Comparison of ENCODE assay signal across 12 cellular contexts in genomic region chrX:13085533-13085932, GRCh38. TPM values are rescaled to one million over a fixed set of nuclear protein-coding genes. Genes with fewer than 3 reads are reported as not detected.
DNase-seq lines count a peak whose midpoint lies in the region; ATAC-seq, FAIRE-seq and TF ChIP-seq lines count a peak whose summit lies in the region.
"Had no signal": no experiment of that assay in that cellular context is flagged by ENCODE, and none has a peak within 500 bp of the region (broad histone marks: within the 10 kb centered on the region; RNA-seq: fewer than 3 reads in every experiment).

No MANE protein-coding gene starts in this region.

- H3K36me3 ChIP-seq in OCI-LY1 (ENCODE audit: insufficient read depth, low read length): no peaks in the 10 kb centered on the region
- H3K36me3 ChIP-seq: breast epithelium had no signal

- H3K9ac ChIP-seq in OCI-LY1 (ENCODE audit: low read length): peak overlapping the region; percentile 81

- no peaks in the 10 kb centered on the region for H3K79me2 ChIP-seq in OCI-LY1 (ENCODE audit: insufficient read depth, low read length)

- no peaks in the 10 kb centered on the region for H3K9me3 ChIP-seq in OCI-LY1 (ENCODE audit: low read length)
- H3K9me3 ChIP-seq: breast epithelium had no signal

- H3K9me2 ChIP-seq in OCI-LY1 (ENCODE audit: low read depth, low read length): no peaks in the 10 kb centered on the region

- no peaks in the 10 kb centered on the region for H3K9me3 Mint-ChIP-seq in activated T-helper 2 cell treated with anti-CD3 and anti-CD28 coated beads, Interferon-gamma antibody, Interleukin-2, Interleukin-4, amounts not matched to agents 10 μg/mL and 5 μg/mL and 100 μg/mL, durations not matched to agents 14 hours and 24 hours and 36 hours

- no peak for TF ChIP-seq CTCF in OCI-LY1 (IDR thresholded peaks at IDR 0.05; ENCODE audit: low read length)
- TF ChIP-seq CTCF in D721Med (IDR thresholded peaks at IDR 0.05; ENCODE audit: insufficient read depth, missing control alignments): no peak

- intact Hi-C loops in activated T-helper 2 cell treated with anti-CD3 and anti-CD28 coated beads, Interferon-gamma antibody, Interleukin-2, Interleukin-4, amounts not matched to agents 10 μg/mL and 5 μg/mL and 100 μg/mL, durations not matched to agents 14 hours and 24 hours and 36 hours (cut with micrococcal nuclease): no loop called here
- intact Hi-C loops in Right ventricle myocardium inferior (cut with DNase I): no loop called here

- no peak overlapping the region for H2AFZ ChIP-seq in OCI-LY1 (ENCODE audit: low read length)

- ATAC-seq in Right ventricle myocardium inferior: no peak

- no peaks in the 10 kb centered on the region for H3F3A ChIP-seq in OCI-LY1 (ENCODE audit: insufficient read depth, low read length)

- TF ChIP-seq POLR2A in GM12892 (IDR thresholded peaks at IDR 0.05; ENCODE audit: low read depth, low read length): peak; percentile 57; the same call in 1 of the 2 replicates

- FAIRE-seq in GM12892 (lab: Jason Lieb, UNC) (peak; percentile 97), D721Med (lab: Jason Lieb, UNC) (no peak)

- peaks cover 100% of the 10 kb centered on the region for H3K4me1 ChIP-seq in OCI-LY1 (ENCODE audit: insufficient read depth, low read length, severe bottlenecking)
- H3K4me1 ChIP-seq: breast epithelium had no signal

- H3K27me3 ChIP-seq in OCI-LY1 (ENCODE audit: insufficient read depth, low read length): no peaks in the 10 kb centered on the region

- peak overlapping the region; percentile 99 for H3K27ac ChIP-seq in OCI-LY1 (ENCODE audit: low read depth, low read length, poor library complexity, severe bottlenecking)
- H3K27ac ChIP-seq: breast epithelium had no signal

- DNase-seq in GM12892 (ENCODE audit: insufficient read length) (no peak), NCI-H1930 (lab: John Stamatoyannopoulos, UW) (no peak), islet precursor cell (no peak), Right ventricle myocardium inferior (ENCODE audit: missing footprints) (no peak), D721Med (ENCODE audit: insufficient read length, low spot score) (no peak)
- peak; percentile 41 for DNase-seq in activated T-helper 2 cell treated with anti-CD3 and anti-CD28 coated beads, Interferon-gamma antibody, Interleukin-2, Interleukin-4, amounts not matched to agents 10 μg/mL and 5 μg/mL and 100 μg/mL, durations not matched to agents 14 hours and 24 hours and 36 hours (ENCODE audit: low spot score)
- DNase-seq in stimulated activated CD4-positive, alpha-beta T cell treated with anti-CD3 and anti-CD28 coated beads, Interleukin-1b, Interleukin-23, amount 100 ng/mL, for 48 hours: peak; percentile 52
- DNase-seq: DMS79, NCI-H1436, OCI-M1 had no signal

- peak overlapping the region; percentile 62 for H3K4me3 ChIP-seq in OCI-LY1 (ENCODE audit: low read depth, low read length, poor library complexity, severe bottlenecking)
- H3K4me3 ChIP-seq: breast epithelium had no signal

- peaks cover 73% of the 10 kb centered on the region for H3K4me1 Mint-ChIP-seq in activated T-helper 2 cell treated with anti-CD3 and anti-CD28 coated beads, Interferon-gamma antibody, Interleukin-2, Interleukin-4, amounts not matched to agents 10 μg/mL and 5 μg/mL and 100 μg/mL, durations not matched to agents 14 hours and 24 hours and 36 hours (ENCODE audit: low read depth)

- H3K4me3 Mint-ChIP-seq in activated T-helper 2 cell treated with anti-CD3 and anti-CD28 coated beads, Interferon-gamma antibody, Interleukin-2, Interleukin-4, amounts not matched to agents 10 μg/mL and 5 μg/mL and 100 μg/mL, durations not matched to agents 14 hours and 24 hours and 36 hours (ENCODE audit: low read depth): peak overlapping the region; percentile 82

- H3K27ac Mint-ChIP-seq in activated T-helper 2 cell treated with anti-CD3 and anti-CD28 coated beads, Interferon-gamma antibody, Interleukin-2, Interleukin-4, amounts not matched to agents 10 μg/mL and 5 μg/mL and 100 μg/mL, durations not matched to agents 14 hours and 24 hours and 36 hours: peak overlapping the region; percentile 100

- H3K4me2 ChIP-seq in OCI-LY1 (ENCODE audit: low read length): peak overlapping the region; percentile 75

- no peaks in the 10 kb centered on the region for H4K20me1 ChIP-seq in OCI-LY1 (ENCODE audit: insufficient read depth, low read length)

- H3K36me3 Mint-ChIP-seq in activated T-helper 2 cell treated with anti-CD3 and anti-CD28 coated beads, Interferon-gamma antibody, Interleukin-2, Interleukin-4, amounts not matched to agents 10 μg/mL and 5 μg/mL and 100 μg/mL, durations not matched to agents 14 hours and 24 hours and 36 hours (ENCODE audit: low read depth): no peaks in the 10 kb centered on the region

- no peaks in the 10 kb centered on the region for H3K27me3 Mint-ChIP-seq in activated T-helper 2 cell treated with anti-CD3 and anti-CD28 coated beads, Interferon-gamma antibody, Interleukin-2, Interleukin-4, amounts not matched to agents 10 μg/mL and 5 μg/mL and 100 μg/mL, durations not matched to agents 14 hours and 24 hours and 36 hours (ENCODE audit: low read depth)

RNA-seq across cellular contexts. Expression of gene FAM9C, which starts 41.1 kb away (rescaled TPM):
- 0.17 TPM for polyA plus RNA-seq in GM12892 (2012; ENCODE audit: missing spikeins)
- not detected in 2 replicates for total RNA-seq in activated T-helper 2 cell treated with anti-CD3 and anti-CD28 coated beads, Interferon-gamma antibody, Interleukin-2, Interleukin-4, amounts not matched to agents 10 μg/mL and 5 μg/mL and 100 μg/mL, durations not matched to agents 14 hours and 24 hours and 36 hours
- 0.38 TPM for total RNA-seq in Right ventricle myocardium inferior
- total RNA-seq: breast epithelium had no signal

Comparison
In these comparisons a context has a peak if more than half of its experiments do, and no peak if none do; other contexts are left out.
1. DNase-seq: peak in activated T-helper 2 cell treated with anti-CD3 and anti-CD28 coated beads, Interferon-gamma antibody, Interleukin-2, Interleukin-4, amounts not matched to agents 10 μg/mL and 5 μg/mL and 100 μg/mL, durations not matched to agents 14 hours and 24 hours and 36 hours (single experiment) and stimulated activated CD4-positive, alpha-beta T cell treated with anti-CD3 and anti-CD28 coated beads, Interleukin-1b, Interleukin-23, amount 100 ng/mL, for 48 hours (single experiment); none in GM12892 (single experiment), NCI-H1930 (0 of 2), islet precursor cell (single experiment), Right ventricle myocardium inferior (single experiment) and D721Med (single experiment).